1 cellular context compared by ENCODE assay signal in genomic region chr1:36448530-36449051, GRCh38.
TF ChIP-seq lines count a peak whose summit lies in the region.

No MANE protein-coding gene starts in this region.

TF ChIP-seq in K562, 482 proteins besides CTCF, POLR2A, EP300 and RAD21 (continued from another document):
- no peak for TF ChIP-seq PURB (CRISPR knock-in tag; IDR thresholded peaks at IDR 0.05; ENCODE audit: low read depth)
- TF ChIP-seq CGGBP1 (CRISPR knock-in tag; IDR thresholded peaks at IDR 0.05), result no peak
- TF ChIP-seq MNT (conservative IDR thresholded peaks at IDR 0.05), result peak in 1 of 2 experiments; percentile 20; a peak in 1 of 4 replicates
- no peak for TF ChIP-seq STAT5B (CRISPR knock-in tag; IDR thresholded peaks at IDR 0.05)
- no peak for TF ChIP-seq JUND (IDR thresholded peaks at IDR 0.05; ENCODE audit: borderline replicate concordance, low read depth, low read length)
- TF ChIP-seq JUND (tag; IDR thresholded peaks at IDR 0.05; ENCODE audit: borderline replicate concordance, low read depth, low read length), result peak; percentile 46; the same call in 1 of the 3 replicates
- no peak for TF ChIP-seq JUN (IDR thresholded peaks at IDR 0.05; ENCODE audit: borderline replicate concordance, low read depth, low read length)
- TF ChIP-seq JUN (CRISPR knock-in tag; IDR thresholded peaks at IDR 0.05; ENCODE audit: borderline replicate concordance), result no peak
- no peak for TF ChIP-seq ZNF12 (CRISPR knock-in tag; IDR thresholded peaks at IDR 0.05)
- TF ChIP-seq ARID2 (IDR thresholded peaks at IDR 0.05), result no peak
- TF ChIP-seq, protein P1, sequence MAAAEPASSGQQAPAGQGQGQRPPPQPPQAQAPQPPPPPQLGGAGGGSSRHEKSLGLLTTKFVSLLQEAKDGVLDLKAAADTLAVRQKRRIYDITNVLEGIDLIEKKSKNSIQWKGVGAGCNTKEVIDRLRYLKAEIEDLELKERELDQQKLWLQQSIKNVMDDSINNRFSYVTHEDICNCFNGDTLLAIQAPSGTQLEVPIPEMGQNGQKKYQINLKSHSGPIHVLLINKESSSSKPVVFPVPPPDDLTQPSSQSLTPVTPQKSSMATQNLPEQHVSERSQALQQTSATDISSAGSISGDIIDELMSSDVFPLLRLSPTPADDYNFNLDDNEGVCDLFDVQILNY (CRISPR knock-in tag; IDR thresholded peaks at IDR 0.05), result no peak
- TF ChIP-seq, protein P2, sequence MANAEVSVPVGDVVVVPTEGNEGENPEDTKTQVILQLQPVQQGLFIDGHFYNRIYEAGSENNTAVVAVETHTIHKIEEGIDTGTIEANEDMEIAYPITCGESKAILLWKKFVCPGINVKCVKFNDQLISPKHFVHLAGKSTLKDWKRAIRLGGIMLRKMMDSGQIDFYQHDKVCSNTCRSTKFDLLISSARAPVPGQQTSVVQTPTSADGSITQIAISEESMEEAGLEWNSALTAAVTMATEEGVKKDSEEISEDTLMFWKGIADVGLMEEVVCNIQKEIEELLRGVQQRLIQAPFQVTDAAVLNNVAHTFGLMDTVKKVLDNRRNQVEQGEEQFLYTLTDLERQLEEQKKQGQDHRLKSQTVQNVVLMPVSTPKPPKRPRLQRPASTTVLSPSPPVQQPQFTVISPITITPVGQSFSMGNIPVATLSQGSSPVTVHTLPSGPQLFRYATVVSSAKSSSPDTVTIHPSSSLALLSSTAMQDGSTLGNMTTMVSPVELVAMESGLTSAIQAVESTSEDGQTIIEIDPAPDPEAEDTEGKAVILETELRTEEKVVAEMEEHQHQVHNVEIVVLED (CRISPR knock-in tag; IDR thresholded peaks at IDR 0.05), result no peak
- TF ChIP-seq SRSF3 (IDR thresholded peaks at IDR 0.05; ENCODE audit: insufficient read depth, low read length), result no peak
- no peak for TF ChIP-seq IFI16 (CRISPR knock-in tag; IDR thresholded peaks at IDR 0.05)
- TF ChIP-seq GATAD2B (IDR thresholded peaks at IDR 0.05; ENCODE audit: borderline replicate concordance), result no peak
- TF ChIP-seq ZNF318 (IDR thresholded peaks at IDR 0.05; ENCODE audit: borderline replicate concordance in 1 of 2, low read depth in 1 of 2), result no peak
- TF ChIP-seq TBP (optimal IDR thresholded peaks at IDR 0.05; ENCODE audit: low read depth, low read length), result peak; percentile 73
- TF ChIP-seq NR2C2 (CRISPR knock-in tag; IDR thresholded peaks at IDR 0.05), result no peak
- no peak for TF ChIP-seq NR2C2 (tag; IDR thresholded peaks at IDR 0.05)
- TF ChIP-seq HINFP (tag; conservative IDR thresholded peaks at IDR 0.05; ENCODE audit: low read depth), result peak; percentile 58; the same call in 1 of the 2 replicates
- TF ChIP-seq PCBP1 (IDR thresholded peaks at IDR 0.05; ENCODE audit: low read depth, low read length, poor library complexity, severe bottlenecking), result no peak
- TF ChIP-seq MEF2D (tag; conservative IDR thresholded peaks at IDR 0.05; ENCODE audit: low read depth), result 0 out of 2 replicates have a peak, but pooled peaks have one; percentile 47
- no peak for TF ChIP-seq CREB5 (CRISPR knock-in tag; IDR thresholded peaks at IDR 0.05)
- 0 out of 2 replicates have a peak, but pooled peaks have one; percentile 40 for TF ChIP-seq NBN (IDR thresholded peaks at IDR 0.05; ENCODE audit: low read depth)
- TF ChIP-seq TEAD1 (CRISPR knock-in tag; IDR thresholded peaks at IDR 0.05), result 0 out of 4 replicates have a peak, but pooled peaks of 1 of the 2 experiments have one; percentile 23
- 0 out of 2 replicates have a peak, but pooled peaks have one; percentile 17 for TF ChIP-seq ATF7 (IDR thresholded peaks at IDR 0.05)
- TF ChIP-seq ZZZ3 (IDR thresholded peaks at IDR 0.05), result no peak
- peak; percentile 53; the same call in 1 of the 2 replicates for TF ChIP-seq C11orf30 (IDR thresholded peaks at IDR 0.05; ENCODE audit: low read depth)
- TF ChIP-seq NR4A1 (CRISPR knock-in tag; IDR thresholded peaks at IDR 0.05), result no peak
- TF ChIP-seq NR4A1 (tag; IDR thresholded peaks at IDR 0.05), result peak; percentile 71; the same call in 1 of the 2 replicates
- no peak for TF ChIP-seq FOS (IDR thresholded peaks at IDR 0.05; ENCODE audit: extremely low read depth, insufficient read length)
- TF ChIP-seq GATA2 (CRISPR knock-in tag; IDR thresholded peaks at IDR 0.05), result peak; percentile 75; the same call in 1 of the 2 replicates
- peak; percentile 50; the same call in 1 of the 2 replicates for TF ChIP-seq SMARCA4 (IDR thresholded peaks at IDR 0.05)
- peak; percentile 57; the same call in 1 of the 2 replicates for TF ChIP-seq SPI1 (IDR thresholded peaks at IDR 0.05; ENCODE audit: borderline replicate concordance, low read depth, low read length)
- 0 out of 2 replicates have a peak, but pooled peaks have one; percentile 40 for TF ChIP-seq EHMT2 (IDR thresholded peaks at IDR 0.05)
- TF ChIP-seq HLTF (IDR thresholded peaks at IDR 0.05), result peak; percentile 52; the same call in 1 of the 2 replicates
- TF ChIP-seq ZNF263 (CRISPR knock-in tag; IDR thresholded peaks at IDR 0.05; ENCODE audit: borderline replicate concordance), result peak; percentile 89
